Comparison of ENCODE assay signal across 27 cellular contexts in the genomic region with DNA sequence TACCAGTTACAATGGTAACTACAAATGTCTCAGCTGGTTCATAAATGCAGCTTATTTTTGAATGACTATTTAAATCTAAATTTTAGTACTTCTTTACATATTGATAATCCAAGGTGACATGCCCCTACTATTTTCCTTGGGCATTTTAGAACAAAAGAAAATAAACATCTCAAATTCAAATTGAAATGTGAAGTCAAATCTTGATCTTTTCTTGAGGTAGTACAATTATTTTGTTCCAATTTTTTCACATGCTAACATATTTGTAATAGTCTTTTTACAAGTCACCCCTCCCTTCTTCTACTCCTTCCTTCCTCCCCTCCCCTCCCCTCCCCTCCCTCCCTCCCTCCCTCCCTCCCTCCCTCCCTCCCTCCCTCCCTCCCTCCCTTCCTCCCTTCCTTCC.
"Had no signal": no experiment of that assay in that cellular context is flagged by ENCODE, and none has a peak within 500 bp of the region (broad histone marks: within the 10 kb centered on the region; RNA-seq: fewer than 3 reads in every experiment).

No MANE protein-coding gene starts in this region.

- ATAC-seq: stimulated activated effector memory CD8-positive, alpha-beta T cell treated with anti-CD3 and anti-CD28 coated beads, Interleukin-12 subunit alpha, Interleukin-12 subunit beta, amount 100 ng/mL, for 72 hours; stimulated activated memory B cell treated with anti-CD40 and anti-IgM and Interleukin-4, amounts not matched to agents 10 μg/mL and 1 μg/mL and 100 μg/mL, for 72 hours; stimulated activated naive B cell treated with anti-CD40 and anti-IgM and Interleukin-4, amounts not matched to agents 10 μg/mL and 1 μg/mL and 100 μg/mL, for 72 hours; stimulated activated naive CD8-positive, alpha-beta T cell treated with anti-CD3 and anti-CD28 coated beads, Interleukin-15, amount 100 ng/mL, for 72 hours; stimulated activated naive CD8-positive, alpha-beta T cell treated with anti-CD3 and anti-CD28 coated beads, Interleukin-15, Interleukin-2, amounts not matched to agents 100 U/mL and 50 U/mL, for 24 hours; upper lobe of right lung had no signal

- FAIRE-seq: urothelium cell line had no signal

- H3K27ac ChIP-seq: stomach, suprapubic skin, testis, thoracic aorta, thyroid gland, tibial artery, tibial nerve, transverse colon, upper lobe of left lung, upper lobe of right lung, uterus, vagina had no signal

- H3K4me3 ChIP-seq: stomach, suprapubic skin, testis, thoracic aorta, thyroid gland, tibial artery, tibial nerve, transverse colon, upper lobe of left lung, upper lobe of right lung, uterus, vagina had no signal

- H3K27me3 ChIP-seq: stomach, suprapubic skin, testis, thyroid gland, tibial artery, tibial nerve, transverse colon, upper lobe of left lung, upper lobe of right lung, uterus, vagina had no signal

- H3K4me1 ChIP-seq: stomach, suprapubic skin, testis, thyroid gland, tibial artery, tibial nerve, transverse colon, upper lobe of left lung, upper lobe of right lung, uterus, vagina had no signal

- DNase-seq: stimulated activated CD4-positive, alpha-beta T cell treated with anti-CD3 and anti-CD28 coated beads, Interleukin-2, amount 100 ng/mL, for 48 hours; stimulated activated CD4-positive, alpha-beta T cell treated with anti-CD3 and anti-CD28 coated beads, Interleukin-4, amount 100 ng/mL, for 1 hour; stimulated activated CD4-positive, alpha-beta T cell treated with anti-CD3 and anti-CD28 coated beads, Interleukin-4, amount 100 ng/mL, for 24 hours; stimulated activated CD4-positive, alpha-beta T cell treated with anti-CD3 and anti-CD28 coated beads, Interleukin-4, amount 100 ng/mL, for 4 hours; stimulated activated CD8-positive, alpha-beta memory T cell treated with anti-CD3 and anti-CD28 coated beads, Interleukin-4, amount 100 ng/mL, for 48 hours; stimulated activated naive B cell treated with anti-CD40 and anti-IgM and Interleukin-4, amounts not matched to agents 10 μg/mL and 1 μg/mL and 100 μg/mL, for 72 hours; stimulated activated naive CD4-positive, alpha-beta T cell; stimulated activated naive CD4-positive, alpha-beta T cell treated with Interleukin-2 at 50 U/mL for 16 hours; stimulated activated naive CD8-positive, alpha-beta T cell treated with anti-CD3 and anti-CD28 coated beads, Interleukin-15, amount 100 ng/mL, for 72 hours; stimulated activated naive CD8-positive, alpha-beta T cell treated with anti-CD3 and anti-CD28 coated beads, Interleukin-15, Interleukin-2, amounts not matched to agents 100 U/mL and 50 U/mL, for 24 hours; stomach; substantia nigra; testis; thyroid gland; tibial artery; transverse colon; trophoblast cell; upper lobe of left lung; upper lobe of right lung; uterus had no signal

- H3K36me3 ChIP-seq: stomach, suprapubic skin, thoracic aorta, thyroid gland, tibial artery, tibial nerve, transverse colon, upper lobe of left lung, upper lobe of right lung, uterus, vagina had no signal

- H3K9me3 ChIP-seq: testis, thoracic aorta, thyroid gland, transverse colon, upper lobe of left lung, upper lobe of right lung, uterus, vagina had no signal
